ENCODE assay signal across 8 cellular contexts in genomic region chr9:94806307-94806893, GRCh38.
A peak's percentile ranks its signal among the peaks of the same experiment; 100 is the strongest.
DNase-seq lines count a peak whose midpoint lies in the region; ATAC-seq, FAIRE-seq and TF ChIP-seq lines count a peak whose summit lies in the region.

No MANE protein-coding gene starts in this region.

- H4K20me1 ChIP-seq in SK-N-SH (ENCODE audit: insufficient read depth): no peaks in the 10 kb centered on the region

- H3K9me3 Mint-ChIP-seq in endodermal cell: no peaks in the 10 kb centered on the region

- H3K14ac ChIP-seq in trophoblast cell (ENCODE audit: low read length): no peak overlapping the region

- H3K4me3 ChIP-seq in endodermal cell (ENCODE audit: low read length) (no peak overlapping the region), trophoblast cell (ENCODE audit: low read depth, low read length) (no peak overlapping the region), small intestine (ENCODE audit: low read depth in 1 of 2, low read length in 2 of 2) (no peak overlapping the region), SK-N-SH (ENCODE audit: low read depth in 2 of 2, low read length in 1 of 2) (no peak overlapping the region)

- H3K9me3 ChIP-seq in endodermal cell (ENCODE audit: control insufficient read depth, low read length): no peaks in the 10 kb centered on the region
- H3K9me3 ChIP-seq in trophoblast cell (ENCODE audit: insufficient read depth, low read depth, low read length): no peaks in the 10 kb centered on the region
- H3K9me3 ChIP-seq in small intestine (ENCODE audit: control insufficient read depth, low read depth): no peaks in the 10 kb centered on the region
- H3K9me3 ChIP-seq in SK-N-SH: no peaks in the 10 kb centered on the region

- no peak overlapping the region for H4K12ac ChIP-seq in trophoblast cell (ENCODE audit: low read depth, low read length)

- DNase-seq in Daoy (ENCODE audit: low read depth) (peak; percentile 30), M059J (ENCODE audit: low read depth) (peak; percentile 80), endodermal cell (no peak), trophoblast cell (peak in 1 of 2 donors; percentile 63), small intestine (no peak), SK-N-SH (no peak), urothelium cell line (ENCODE audit: low spot score) (no peak)

- H3K79me2 ChIP-seq in trophoblast cell (ENCODE audit: control insufficient read depth, insufficient read depth, low read length, poor library complexity) (no peaks in the 10 kb centered on the region), SK-N-SH (ENCODE audit: insufficient read depth) (no peaks in the 10 kb centered on the region)

- H2BK120ac ChIP-seq in trophoblast cell (ENCODE audit: insufficient read depth, low read length, poor library complexity): no peak overlapping the region

- no peaks in the 10 kb centered on the region for H3K27me3 Mint-ChIP-seq in endodermal cell (ENCODE audit: insufficient read depth)

- no peak overlapping the region for H3K4me3 Mint-ChIP-seq in endodermal cell

- H3K27ac Mint-ChIP-seq in endodermal cell: peak overlapping the region; percentile 16

- H3K4me1 ChIP-seq in endodermal cell (ENCODE audit: control insufficient read depth, insufficient read depth, low read length) (no peaks in the 10 kb centered on the region), trophoblast cell (ENCODE audit: control insufficient read depth in 1 of 2, insufficient read depth in 2 of 2, low read length in 2 of 2) (peaks cover 6 to 9% of the 10 kb centered on the region in 2 experiments), small intestine (ENCODE audit: control insufficient read depth in 2 of 2, insufficient read depth in 1 of 2, low read depth in 1 of 2, low read length in 1 of 2) (peaks cover 0 to 2% of the 10 kb centered on the region in 2 donors), SK-N-SH (ENCODE audit: control insufficient read depth in 1 of 2, insufficient read depth in 2 of 2, low read depth in 1 of 2, low read length in 1 of 2) (peaks cover 5 to 20% of the 10 kb centered on the region in 2 experiments; a peak in 3 of 4 replicates)

- H3K9ac ChIP-seq in endodermal cell (ENCODE audit: extremely low read depth, low read length, poor library complexity, severe bottlenecking) (no peak overlapping the region), trophoblast cell (ENCODE audit: low read length) (no peak overlapping the region), SK-N-SH (no peak overlapping the region)

- H3K4me2 ChIP-seq in trophoblast cell (ENCODE audit: low read length) (no peak overlapping the region), SK-N-SH (no peak overlapping the region)

- TF ChIP-seq EP300 in SK-N-SH (IDR thresholded peaks at IDR 0.05; ENCODE audit: borderline replicate concordance in 1 of 2, low read depth in 1 of 2, low read length in 1 of 2): no peak

- H2AK5ac ChIP-seq in trophoblast cell (ENCODE audit: low read length): no peak overlapping the region

- H3K27ac ChIP-seq in endodermal cell (ENCODE audit: low read depth, low read length): no peak overlapping the region
- H3K27ac ChIP-seq in trophoblast cell (ENCODE audit: low read depth, low read length): peak overlapping the region; percentile 12
- no peak overlapping the region for H3K27ac ChIP-seq in small intestine (ENCODE audit: low read depth in 1 of 2, low read length in 1 of 2)
- no peak overlapping the region for H3K27ac ChIP-seq in SK-N-SH (ENCODE audit: low read depth in 2 of 2, low read length in 1 of 2)

- H3K79me1 ChIP-seq in trophoblast cell (ENCODE audit: low read length): peaks cover 6% of the 10 kb centered on the region

- H3K23ac ChIP-seq in trophoblast cell (ENCODE audit: low read length): no peak overlapping the region

- no peak for FAIRE-seq in small intestine (lab: Jason Lieb, UNC)
- FAIRE-seq in urothelium cell line (lab: Jason Lieb, UNC): no peak

- no peak overlapping the region for H2AFZ ChIP-seq in trophoblast cell (ENCODE audit: insufficient read depth, low read length, poor library complexity)
- H2AFZ ChIP-seq in SK-N-SH (ENCODE audit: low read depth): no peak overlapping the region

- no peak for ATAC-seq in GM21360 (IDR thresholded peaks at IDR 0.05; ENCODE audit: unreplicated experiment)

- POLR2A ChIA-PET in SK-N-SH (lab: Yijun Ruan, JAX): no interaction called here

- no peak overlapping the region for H2BK12ac ChIP-seq in trophoblast cell (ENCODE audit: low read length)

- peaks cover 11% of the 10 kb centered on the region for H3F3A ChIP-seq in SK-N-SH (replicated peaks; ENCODE audit: insufficient read depth)

- H3K27me3 ChIP-seq in endodermal cell (ENCODE audit: control insufficient read depth, insufficient read depth, low read length, poor library complexity, severe bottlenecking): no peaks in the 10 kb centered on the region
- H3K27me3 ChIP-seq in trophoblast cell (ENCODE audit: insufficient read depth, low read length): no peaks in the 10 kb centered on the region
- no peaks in the 10 kb centered on the region for H3K27me3 ChIP-seq in small intestine (ENCODE audit: control insufficient read depth in 2 of 2, insufficient read depth in 2 of 2, low read length in 2 of 2)
- no peaks in the 10 kb centered on the region for H3K27me3 ChIP-seq in SK-N-SH (ENCODE audit: insufficient read depth)

- no peak overlapping the region for H4K91ac ChIP-seq in trophoblast cell (ENCODE audit: low read depth, low read length)

- WGBS in endodermal cell (ENCODE audit: insufficient coverage in 1 of 2, insufficient read length in 1 of 2), 2 experiments: 96 to 100% methylated on average over 2 to 3 of the region's 3 CpGs
- no CpG with 5 or more reads among the region's 3 CpGs for WGBS in trophoblast cell (ENCODE audit: extremely low coverage, insufficient coverage, insufficient read length)
- WGBS in small intestine, 3 donors: 86 to 92% (median 89%) methylated on average over 3 of the region's 3 CpGs
- 84% methylated on average over 3 of the region's 3 CpGs for WGBS in SK-N-SH (ENCODE audit: low lambda C conversion rate)

- no peak for TF ChIP-seq CTCF in endodermal cell (conservative IDR thresholded peaks at IDR 0.05)
- no peak for TF ChIP-seq CTCF in SK-N-SH (IDR thresholded peaks at IDR 0.05)

- no peak overlapping the region for H4K8ac ChIP-seq in trophoblast cell (ENCODE audit: low read depth, low read length)

- no peak for TF ChIP-seq RAD21 in SK-N-SH (IDR thresholded peaks at IDR 0.05; ENCODE audit: low read length)

- peaks cover 19% of the 10 kb centered on the region for H3K36me3 Mint-ChIP-seq in endodermal cell (ENCODE audit: low read depth)

- no peak overlapping the region for H3K4ac ChIP-seq in trophoblast cell (ENCODE audit: low read depth, low read length)

- no peak overlapping the region for H3K18ac ChIP-seq in trophoblast cell (ENCODE audit: low read length)

- H2BK5ac ChIP-seq in trophoblast cell (ENCODE audit: low read depth, low read length, poor library complexity): no peak overlapping the region

- CTCF ChIA-PET in SK-N-SH (lab: Yijun Ruan, JAX): interaction anchor here (2.2 kb wide), 1 partner anchor 321 kb away, joined by 8 read pairs; no protein-coding TSS in a partner anchor

- no peaks in the 10 kb centered on the region for H3K9me2 ChIP-seq in SK-N-SH

- H3K36me3 ChIP-seq in endodermal cell (ENCODE audit: control insufficient read depth, insufficient read depth, low read length) (peaks cover 30% of the 10 kb centered on the region), trophoblast cell (ENCODE audit: control insufficient read depth in 1 of 2, insufficient read depth in 2 of 2, low read length in 2 of 2) (peaks cover 0 to 2% of the 10 kb centered on the region in 2 experiments), small intestine (ENCODE audit: control insufficient read depth in 2 of 2, insufficient read depth in 2 of 2, low read length in 2 of 2) (no peaks in the 10 kb centered on the region), SK-N-SH (replicated peaks in 1 of 2; ENCODE audit: control insufficient read depth in 1 of 2, insufficient read depth in 2 of 2, low read length in 1 of 2) (peaks cover 3 to 28% of the 10 kb centered on the region in 2 experiments)

- peaks cover 23% of the 10 kb centered on the region for H3K4me1 Mint-ChIP-seq in endodermal cell

TF ChIP-seq in SK-N-SH, 30 proteins besides CTCF, POLR2A, EP300 and RAD21:
- TF ChIP-seq TEAD4 (IDR thresholded peaks at IDR 0.05; ENCODE audit: borderline replicate concordance, insufficient read depth) (no peak), USF2 (IDR thresholded peaks at IDR 0.05; ENCODE audit: borderline replicate concordance, low read depth, low read length) (no peak), ZBTB33 (IDR thresholded peaks at IDR 0.05; ENCODE audit: borderline replicate concordance, low read depth) (no peak), TCF12 (IDR thresholded peaks at IDR 0.05) (no peak)

Comparison
In these comparisons a context has a peak if more than half of its experiments do, and no peak if none do; other contexts are left out.
1. DNase-seq: peak in Daoy (single experiment) and M059J (single experiment); none in endodermal cell (single experiment), small intestine (single experiment), SK-N-SH (single experiment) and urothelium cell line (single experiment).